ENCODE assay signal across 13 cellular contexts in the genomic region with DNA sequence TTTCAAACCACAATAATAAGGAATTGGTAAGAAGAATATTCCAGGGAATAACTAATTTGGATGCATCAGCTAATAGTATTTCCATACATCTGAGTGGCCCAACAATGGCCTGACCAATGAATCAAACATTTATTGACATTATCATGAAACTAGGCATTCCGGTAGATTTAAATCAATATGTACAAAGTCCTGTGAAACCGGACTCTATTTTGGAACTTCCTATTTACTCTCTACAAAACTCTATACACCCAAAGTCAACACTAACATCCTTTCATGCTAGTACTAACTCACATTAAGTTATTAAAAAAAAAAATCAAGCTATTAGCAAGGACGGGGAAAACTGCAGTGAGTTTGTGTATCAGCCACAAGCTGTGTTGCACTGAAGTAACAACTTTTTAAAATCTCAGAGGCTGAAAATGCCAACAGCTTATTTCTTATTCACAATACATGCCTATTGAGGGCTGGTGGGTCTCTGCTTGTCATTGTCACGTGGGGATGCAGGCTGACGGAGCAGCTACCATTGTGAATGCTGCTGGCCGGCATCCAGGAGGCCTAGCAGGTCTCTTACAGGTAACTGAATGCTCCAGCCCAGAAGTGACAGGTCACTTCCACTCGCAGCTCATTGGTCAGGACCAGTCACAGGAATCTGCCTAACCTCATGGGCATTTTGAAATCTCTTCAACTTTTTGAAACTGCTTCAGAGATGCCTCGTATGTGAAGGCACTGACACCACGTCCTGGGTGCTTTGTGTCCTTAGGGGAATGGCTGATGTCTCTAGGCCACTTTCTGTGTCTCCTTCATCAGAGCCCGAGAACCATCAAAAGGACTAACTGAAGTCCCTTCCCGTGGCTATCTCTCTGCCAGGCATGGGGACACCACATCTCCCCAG.
DNase-seq lines count a peak whose midpoint lies in the region; ATAC-seq and TF ChIP-seq lines count a peak whose summit lies in the region.
"Had no signal": no experiment of that assay in that cellular context is flagged by ENCODE, and none has a peak within 500 bp of the region (broad histone marks: within the 10 kb centered on the region; RNA-seq: fewer than 3 reads in every experiment).

No MANE protein-coding gene starts in this region.

- peaks cover 16 to 78% (median 55%) of the 10 kb centered on the region in 4 donors for H3K4me1 ChIP-seq in liver (ENCODE audit: control insufficient read depth in 4 of 4, insufficient read depth in 4 of 4, low read length in 3 of 4)
- H3K4me1 ChIP-seq in transverse colon: peaks cover 16 to 53% (median 46%) of the 10 kb centered on the region in 4 donors

- H3K4me3 ChIP-seq in liver (ENCODE audit: low read depth in 1 of 3, low read length in 3 of 3) (no peak overlapping the region), transverse colon (no peak overlapping the region)
- H3K4me3 ChIP-seq: SJSA1 had no signal

- no peak for TF ChIP-seq RAD21 in liver (IDR thresholded peaks at IDR 0.05)

- H3K9me3 ChIP-seq in liver (ENCODE audit: control insufficient read depth in 4 of 4, low read length in 3 of 4): no peaks in the 10 kb centered on the region
- no peaks in the 10 kb centered on the region for H3K9me3 ChIP-seq in transverse colon
- H3K9me3 ChIP-seq: SJSA1 had no signal

- no peak for TF ChIP-seq POLR2A in transverse colon (IDR thresholded peaks at IDR 0.05)

- H3K27ac Mint-ChIP-seq in natural killer cell: no peak overlapping the region
- H3K27ac Mint-ChIP-seq: CD4-positive, alpha-beta memory T cell had no signal

- no peaks in the 10 kb centered on the region for H3K36me3 Mint-ChIP-seq in natural killer cell
- H3K36me3 Mint-ChIP-seq: CD4-positive, alpha-beta memory T cell had no signal

- H3K27me3 Mint-ChIP-seq in natural killer cell (ENCODE audit: low read depth in 2 of 2): peaks cover 34 to 36% of the 10 kb centered on the region in 2 donors
- H3K27me3 Mint-ChIP-seq: CD4-positive, alpha-beta memory T cell had no signal

- WGBS in liver: 42% methylated on average over 11 of the region's 11 CpGs
- WGBS in transverse colon (ENCODE audit: low coverage in 1 of 2), 2 donors: 27 to 60% methylated on average over 2 to 11 of the region's 11 CpGs

- peak; percentile 6 for DNase-seq in NCI-H2107 treated with DMSO at 0.1 percent for 48 hours (lab: John Stamatoyannopoulos, UW; ENCODE audit: unreplicated experiment)
- no peak for DNase-seq in NCI-H2107 (lab: John Stamatoyannopoulos, UW)
- no peak for DNase-seq in transverse colon
- DNase-seq in GM19238 (ENCODE audit: insufficient read length, low spot score): no peak
- DNase-seq in natural killer cell: no peak
- DNase-seq: activated gamma-delta T cell treated with Interleukin-2 at 50 U/mL for 16 hours; CD4-positive, alpha-beta memory T cell; islet precursor cell; stimulated activated naive CD8-positive, alpha-beta T cell treated with anti-CD3 and anti-CD28 coated beads, Interleukin-15, amount 100 ng/mL, for 72 hours had no signal

- TF ChIP-seq EP300 in transverse colon (IDR thresholded peaks at IDR 0.05; ENCODE audit: low read depth): no peak

- peaks cover 6 to 7% of the 10 kb centered on the region in 2 donors for H3K4me1 Mint-ChIP-seq in natural killer cell

- H3K9me3 Mint-ChIP-seq in natural killer cell: no peaks in the 10 kb centered on the region
- H3K9me3 Mint-ChIP-seq: stimulated activated naive CD8-positive, alpha-beta T cell treated with anti-CD3 and anti-CD28 coated beads, Interleukin-15, amount 100 ng/mL, for 72 hours had no signal

- H3K9ac ChIP-seq in liver (ENCODE audit: low read depth in 1 of 2, low read length in 2 of 2): no peak overlapping the region

- in situ Hi-C loops in transverse colon (cut with MboI; ENCODE audit: low pct_ligation_motif_present in 1 of 4, low pct_unique_long_range_greater_than_20kb in 1 of 4, low sequenced_read_pairs in 3 of 4): no loop called here

- intact Hi-C loops in transverse colon (cut with DNase I; ENCODE audit: low total_unique reads) (no loop called here), natural killer cell (cut with micrococcal nuclease) (no loop called here)

- TF ChIP-seq CTCF in VCaP (conservative IDR thresholded peaks at IDR 0.05): no peak
- no peak for TF ChIP-seq CTCF in liver (IDR thresholded peaks at IDR 0.05; ENCODE audit: low read depth, low read length, missing input control)
- TF ChIP-seq CTCF in transverse colon (IDR thresholded peaks at IDR 0.05): no peak
- no peak for TF ChIP-seq CTCF in natural killer cell (IDR thresholded peaks at IDR 0.05)

- ATAC-seq in HG03135 (IDR thresholded peaks at IDR 0.05; ENCODE audit: unreplicated experiment) (no peak), natural killer cell (no peak)
- ATAC-seq: stimulated activated naive CD8-positive, alpha-beta T cell treated with anti-CD3 and anti-CD28 coated beads, Interleukin-15, amount 100 ng/mL, for 72 hours had no signal

- no peaks in the 10 kb centered on the region for H3K36me3 ChIP-seq in liver (ENCODE audit: control insufficient read depth in 4 of 4, insufficient read depth in 3 of 4, low read depth in 1 of 4, low read length in 3 of 4)
- no peaks in the 10 kb centered on the region for H3K36me3 ChIP-seq in transverse colon
- H3K36me3 ChIP-seq: SJSA1 had no signal

- no peak overlapping the region for H3K4me3 Mint-ChIP-seq in natural killer cell
- H3K4me3 Mint-ChIP-seq: CD4-positive, alpha-beta memory T cell; stimulated activated naive CD8-positive, alpha-beta T cell treated with anti-CD3 and anti-CD28 coated beads, Interleukin-15, amount 100 ng/mL, for 72 hours had no signal

- H3K27ac ChIP-seq in VCaP (peak overlapping the region; percentile 90), liver (ENCODE audit: low read depth in 1 of 2, low read length in 2 of 2) (peak overlapping the region; percentile 37 to 47), transverse colon (peak overlapping the region; percentile 35 to 78 (median 64))
- H3K27ac ChIP-seq: SJSA1 had no signal

- H3K27me3 ChIP-seq in liver (ENCODE audit: control insufficient read depth in 4 of 4, insufficient read depth in 4 of 4, low read length in 3 of 4): no peaks in the 10 kb centered on the region
- no peaks in the 10 kb centered on the region for H3K27me3 ChIP-seq in transverse colon
- H3K27me3 ChIP-seq: SJSA1 had no signal

TF ChIP-seq in liver, 16 proteins besides CTCF, POLR2A, EP300 and RAD21 (continues in another document):
- peak; percentile 24 for TF ChIP-seq TAF1 (conservative IDR thresholded peaks at IDR 0.05)
- peak; percentile 28 to 72 for TF ChIP-seq RXRA (IDR thresholded peaks at IDR 0.05)
- TF ChIP-seq GABPA (IDR thresholded peaks at IDR 0.05 in 1 of 2, conservative IDR thresholded peaks at IDR 0.05 in 1 of 2): peak in 1 of 2 donors; percentile 47
- TF ChIP-seq JUND (IDR thresholded peaks at IDR 0.05): peak in 1 of 2 donors; percentile 58
- TF ChIP-seq FOXA2 (IDR thresholded peaks at IDR 0.05): peak; percentile 96
- TF ChIP-seq EGR1 (IDR thresholded peaks at IDR 0.05; ENCODE audit: low read depth in 2 of 2): peak in 1 of 2 donors; percentile 74
- TF ChIP-seq SP1 (IDR thresholded peaks at IDR 0.05): peak; percentile 72
- peak; percentile 88 for TF ChIP-seq FOXA1 (IDR thresholded peaks at IDR 0.05)
- TF ChIP-seq, protein P1, sequence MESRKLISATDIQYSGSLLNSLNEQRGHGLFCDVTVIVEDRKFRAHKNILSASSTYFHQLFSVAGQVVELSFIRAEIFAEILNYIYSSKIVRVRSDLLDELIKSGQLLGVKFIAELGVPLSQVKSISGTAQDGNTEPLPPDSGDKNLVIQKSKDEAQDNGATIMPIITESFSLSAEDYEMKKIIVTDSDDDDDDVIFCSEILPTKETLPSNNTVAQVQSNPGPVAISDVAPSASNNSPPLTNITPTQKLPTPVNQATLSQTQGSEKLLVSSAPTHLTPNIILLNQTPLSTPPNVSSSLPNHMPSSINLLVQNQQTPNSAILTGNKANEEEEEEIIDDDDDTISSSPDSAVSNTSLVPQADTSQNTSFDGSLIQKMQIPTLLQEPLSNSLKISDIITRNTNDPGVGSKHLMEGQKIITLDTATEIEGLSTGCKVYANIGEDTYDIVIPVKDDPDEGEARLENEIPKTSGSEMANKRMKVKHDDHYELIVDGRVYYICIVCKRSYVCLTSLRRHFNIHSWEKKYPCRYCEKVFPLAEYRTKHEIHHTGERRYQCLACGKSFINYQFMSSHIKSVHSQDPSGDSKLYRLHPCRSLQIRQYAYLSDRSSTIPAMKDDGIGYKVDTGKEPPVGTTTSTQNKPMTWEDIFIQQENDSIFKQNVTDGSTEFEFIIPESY (IDR thresholded peaks at IDR 0.05): peak; percentile 61
- TF ChIP-seq, protein P2, sequence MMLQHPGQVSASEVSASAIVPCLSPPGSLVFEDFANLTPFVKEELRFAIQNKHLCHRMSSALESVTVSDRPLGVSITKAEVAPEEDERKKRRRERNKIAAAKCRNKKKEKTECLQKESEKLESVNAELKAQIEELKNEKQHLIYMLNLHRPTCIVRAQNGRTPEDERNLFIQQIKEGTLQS (IDR thresholded peaks at IDR 0.05): no peak
- TF ChIP-seq HNF4A (conservative IDR thresholded peaks at IDR 0.05): peak; percentile 78 to 89
- TF ChIP-seq YY1 (IDR thresholded peaks at IDR 0.05): peak; percentile 83
- no peak for TF ChIP-seq NR2F2 (IDR thresholded peaks at IDR 0.05)
- TF ChIP-seq, protein P3, sequence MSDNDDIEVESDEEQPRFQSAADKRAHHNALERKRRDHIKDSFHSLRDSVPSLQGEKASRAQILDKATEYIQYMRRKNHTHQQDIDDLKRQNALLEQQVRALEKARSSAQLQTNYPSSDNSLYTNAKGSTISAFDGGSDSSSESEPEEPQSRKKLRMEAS (IDR thresholded peaks at IDR 0.05): peak; percentile 81
